ENCODE assay signal across 29 cellular contexts in genomic region chr1:48595613-48596012, GRCh38.
"Had no signal": no experiment of that assay in that cellular context is flagged by ENCODE, and none has a peak within 500 bp of the region (broad histone marks: within the 10 kb centered on the region; RNA-seq: fewer than 3 reads in every experiment).

No MANE protein-coding gene starts in this region.

- H3K4me3 Mint-ChIP-seq: activated CD4-positive, alpha-beta T cell treated with anti-CD3 and anti-CD28 coated beads for 36 hours; activated T-cell treated with anti-CD3 and anti-CD28 coated beads, Interleukin-2, amount 50 U/mL, for 72 hours; memory B cell; natural killer cell treated with Interleukin-12 subunit alpha and Interleukin-12 subunit beta and Interleukin-15 and Interleukin-18, amount 100 ng/mL, for 72 hours; stimulated activated memory B cell treated with anti-CD40 and anti-IgM and Interleukin-4, amounts not matched to agents 10 μg/mL and 1 μg/mL and 100 μg/mL, for 72 hours; stimulated activated naive CD8-positive, alpha-beta T cell treated with anti-CD3 and anti-CD28 coated beads, Interleukin-15, amount 100 ng/mL, for 72 hours; T-cell; T-helper 2 cell treated with Interferon-gamma antibody and Interleukin-4, amounts not matched to agents 5 μg/mL and 100 μg/mL, for 36 hours had no signal

- H3K4me3 ChIP-seq: colonic mucosa, gastrocnemius medialis, ovary, prostate gland, skin epidermis, upper lobe of left lung, vagina had no signal

- H3K27ac Mint-ChIP-seq: activated CD4-positive, alpha-beta T cell treated with anti-CD3 and anti-CD28 coated beads for 36 hours; activated naive CD4-positive, alpha-beta T cell treated with anti-CD3 and anti-CD28 coated beads, Interleukin-2, amount 50 U/mL, for 72 hours; activated T-cell treated with anti-CD3 and anti-CD28 coated beads, Interleukin-2, amount 50 U/mL, for 72 hours; memory B cell; natural killer cell treated with Interleukin-12 subunit alpha and Interleukin-12 subunit beta and Interleukin-15 and Interleukin-18, amount 100 ng/mL, for 72 hours; stimulated activated memory B cell treated with anti-CD40 and anti-IgM and Interleukin-4, amounts not matched to agents 10 μg/mL and 1 μg/mL and 100 μg/mL, for 72 hours; stimulated activated naive CD8-positive, alpha-beta T cell treated with anti-CD3 and anti-CD28 coated beads, Interleukin-15, amount 100 ng/mL, for 72 hours; T-cell; T-helper 2 cell treated with Interferon-gamma antibody and Interleukin-4, amounts not matched to agents 5 μg/mL and 100 μg/mL, for 36 hours had no signal

- H3K4me1 ChIP-seq: colonic mucosa, gastrocnemius medialis, prostate gland, upper lobe of left lung, vagina had no signal

- H3K36me3 Mint-ChIP-seq: activated naive CD4-positive, alpha-beta T cell treated with anti-CD3 and anti-CD28 coated beads, Interleukin-2, amount 50 U/mL, for 72 hours; memory B cell; natural killer cell treated with Interleukin-12 subunit alpha and Interleukin-12 subunit beta and Interleukin-15 and Interleukin-18, amount 100 ng/mL, for 72 hours; stimulated activated memory B cell treated with anti-CD40 and anti-IgM and Interleukin-4, amounts not matched to agents 10 μg/mL and 1 μg/mL and 100 μg/mL, for 72 hours; T-cell had no signal

- H3K36me3 ChIP-seq: colonic mucosa, gastrocnemius medialis, ovary, prostate gland, upper lobe of left lung, vagina had no signal

- H3K4me1 Mint-ChIP-seq: activated CD4-positive, alpha-beta T cell treated with anti-CD3 and anti-CD28 coated beads for 36 hours; memory B cell; stimulated activated memory B cell treated with anti-CD40 and anti-IgM and Interleukin-4, amounts not matched to agents 10 μg/mL and 1 μg/mL and 100 μg/mL, for 72 hours; stimulated activated naive CD8-positive, alpha-beta T cell treated with anti-CD3 and anti-CD28 coated beads, Interleukin-15, amount 100 ng/mL, for 72 hours; T-cell had no signal

- H3K9me3 Mint-ChIP-seq: activated naive CD4-positive, alpha-beta T cell treated with anti-CD3 and anti-CD28 coated beads, Interleukin-2, amount 50 U/mL, for 72 hours; activated T-cell treated with anti-CD3 and anti-CD28 coated beads, Interleukin-2, amount 50 U/mL, for 72 hours; memory B cell; natural killer cell treated with Interleukin-12 subunit alpha and Interleukin-12 subunit beta and Interleukin-15 and Interleukin-18, amount 100 ng/mL, for 72 hours; stimulated activated memory B cell treated with anti-CD40 and anti-IgM and Interleukin-4, amounts not matched to agents 10 μg/mL and 1 μg/mL and 100 μg/mL, for 72 hours; stimulated activated naive CD8-positive, alpha-beta T cell treated with anti-CD3 and anti-CD28 coated beads, Interleukin-15, amount 100 ng/mL, for 72 hours; T-cell; T-helper 2 cell treated with Interferon-gamma antibody and Interleukin-4, amounts not matched to agents 5 μg/mL and 100 μg/mL, for 36 hours had no signal

- H3K27ac ChIP-seq: colonic mucosa, gastrocnemius medialis, ovary, prostate gland, skin epidermis, upper lobe of left lung, vagina had no signal

- H3K27me3 Mint-ChIP-seq: stimulated activated memory B cell treated with anti-CD40 and anti-IgM and Interleukin-4, amounts not matched to agents 10 μg/mL and 1 μg/mL and 100 μg/mL, for 72 hours; stimulated activated naive CD8-positive, alpha-beta T cell treated with anti-CD3 and anti-CD28 coated beads, Interleukin-15, amount 100 ng/mL, for 72 hours had no signal

- H3K9me3 ChIP-seq: colonic mucosa, gastrocnemius medialis, ovary, prostate gland, upper lobe of left lung, vagina had no signal

- H3K27me3 ChIP-seq: colonic mucosa, gastrocnemius medialis, ovary, upper lobe of left lung, vagina had no signal

- DNase-seq: activated CD4-positive, alpha-beta T cell treated with anti-CD3 and anti-CD28 coated beads for 36 hours; activated CD4-positive, CD25-positive, alpha-beta regulatory T cell; activated naive CD4-positive, alpha-beta T cell; activated T-cell treated with anti-CD3 and anti-CD28 coated beads for 4 hours; activated T-cell treated with anti-CD3 and anti-CD28 coated beads, Interleukin-2, amount 50 U/mL, for 72 hours; cerebellar nuclear complex; colonic mucosa; effector memory CD4-positive, alpha-beta T cell; erythroblast; gastrocnemius medialis; head of caudate nucleus; hippocampal formation; ovary; retina; stimulated activated CD4-positive, alpha-beta T cell treated with anti-CD3 and anti-CD28 coated beads, Interleukin-12 subunit alpha, Interleukin-12 subunit beta, amount 100 ng/mL, for 4 hours; stimulated activated CD4-positive, alpha-beta T cell treated with anti-CD3 and anti-CD28 coated beads, Interleukin-4, amount 100 ng/mL, for 4 hours; stimulated activated CD8-positive, alpha-beta memory T cell treated with anti-CD3 and anti-CD28 coated beads, Interleukin-4, amount 100 ng/mL, for 48 hours; stimulated activated naive CD8-positive, alpha-beta T cell treated with anti-CD3 and anti-CD28 coated beads, Interleukin-15, amount 100 ng/mL, for 72 hours; substantia nigra; T-cell; upper lobe of left lung had no signal
